Comparison of ENCODE assay signal across 1 cellular context in genomic region chr1:109984190-109984455, GRCh38.
TF ChIP-seq lines count a peak whose summit lies in the region.

No MANE protein-coding gene starts in this region.

TF ChIP-seq in K562, 482 proteins besides CTCF, POLR2A, EP300 and RAD21 (continued from another document and continues in another):
- TF ChIP-seq CHD4 (IDR thresholded peaks at IDR 0.05; ENCODE audit: insufficient read depth, insufficient replicate concordance, low read depth, low read length, poor library complexity, severe bottlenecking) = no peak
- TF ChIP-seq ZNF699 (CRISPR knock-in tag; IDR thresholded peaks at IDR 0.05; ENCODE audit: insufficient replicate concordance) = no peak
- TF ChIP-seq ATF4 (CRISPR knock-in tag; IDR thresholded peaks at IDR 0.05) = no peak
- no peak for TF ChIP-seq PHF20 (IDR thresholded peaks at IDR 0.05; ENCODE audit: partially characterized antibody)
- no peak for TF ChIP-seq HDAC3 (IDR thresholded peaks at IDR 0.05; ENCODE audit: borderline replicate concordance, partially characterized antibody)
- TF ChIP-seq, protein P1, sequence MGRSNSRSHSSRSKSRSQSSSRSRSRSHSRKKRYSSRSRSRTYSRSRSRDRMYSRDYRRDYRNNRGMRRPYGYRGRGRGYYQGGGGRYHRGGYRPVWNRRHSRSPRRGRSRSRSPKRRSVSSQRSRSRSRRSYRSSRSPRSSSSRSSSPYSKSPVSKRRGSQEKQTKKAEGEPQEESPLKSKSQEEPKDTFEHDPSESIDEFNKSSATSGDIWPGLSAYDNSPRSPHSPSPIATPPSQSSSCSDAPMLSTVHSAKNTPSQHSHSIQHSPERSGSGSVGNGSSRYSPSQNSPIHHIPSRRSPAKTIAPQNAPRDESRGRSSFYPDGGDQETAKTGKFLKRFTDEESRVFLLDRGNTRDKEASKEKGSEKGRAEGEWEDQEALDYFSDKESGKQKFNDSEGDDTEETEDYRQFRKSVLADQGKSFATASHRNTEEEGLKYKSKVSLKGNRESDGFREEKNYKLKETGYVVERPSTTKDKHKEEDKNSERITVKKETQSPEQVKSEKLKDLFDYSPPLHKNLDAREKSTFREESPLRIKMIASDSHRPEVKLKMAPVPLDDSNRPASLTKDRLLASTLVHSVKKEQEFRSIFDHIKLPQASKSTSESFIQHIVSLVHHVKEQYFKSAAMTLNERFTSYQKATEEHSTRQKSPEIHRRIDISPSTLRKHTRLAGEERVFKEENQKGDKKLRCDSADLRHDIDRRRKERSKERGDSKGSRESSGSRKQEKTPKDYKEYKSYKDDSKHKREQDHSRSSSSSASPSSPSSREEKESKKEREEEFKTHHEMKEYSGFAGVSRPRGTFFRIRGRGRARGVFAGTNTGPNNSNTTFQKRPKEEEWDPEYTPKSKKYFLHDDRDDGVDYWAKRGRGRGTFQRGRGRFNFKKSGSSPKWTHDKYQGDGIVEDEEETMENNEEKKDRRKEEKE (IDR thresholded peaks at IDR 0.05; ENCODE audit: borderline replicate concordance in 1 of 2, control insufficient read depth in 1 of 2, low read depth in 2 of 2, low read length in 1 of 2) = no peak
- no peak for TF ChIP-seq MCM5 (IDR thresholded peaks at IDR 0.05; ENCODE audit: low read depth)
- TF ChIP-seq, protein P2, sequence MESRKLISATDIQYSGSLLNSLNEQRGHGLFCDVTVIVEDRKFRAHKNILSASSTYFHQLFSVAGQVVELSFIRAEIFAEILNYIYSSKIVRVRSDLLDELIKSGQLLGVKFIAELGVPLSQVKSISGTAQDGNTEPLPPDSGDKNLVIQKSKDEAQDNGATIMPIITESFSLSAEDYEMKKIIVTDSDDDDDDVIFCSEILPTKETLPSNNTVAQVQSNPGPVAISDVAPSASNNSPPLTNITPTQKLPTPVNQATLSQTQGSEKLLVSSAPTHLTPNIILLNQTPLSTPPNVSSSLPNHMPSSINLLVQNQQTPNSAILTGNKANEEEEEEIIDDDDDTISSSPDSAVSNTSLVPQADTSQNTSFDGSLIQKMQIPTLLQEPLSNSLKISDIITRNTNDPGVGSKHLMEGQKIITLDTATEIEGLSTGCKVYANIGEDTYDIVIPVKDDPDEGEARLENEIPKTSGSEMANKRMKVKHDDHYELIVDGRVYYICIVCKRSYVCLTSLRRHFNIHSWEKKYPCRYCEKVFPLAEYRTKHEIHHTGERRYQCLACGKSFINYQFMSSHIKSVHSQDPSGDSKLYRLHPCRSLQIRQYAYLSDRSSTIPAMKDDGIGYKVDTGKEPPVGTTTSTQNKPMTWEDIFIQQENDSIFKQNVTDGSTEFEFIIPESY (CRISPR knock-in tag; IDR thresholded peaks at IDR 0.05) = no peak
- no peak for TF ChIP-seq NFIC (IDR thresholded peaks at IDR 0.05)
- TF ChIP-seq RFX5 (IDR thresholded peaks at IDR 0.05; ENCODE audit: low read depth, low read length) = no peak
- no peak for TF ChIP-seq TAF1 (IDR thresholded peaks at IDR 0.05; ENCODE audit: control insufficient read depth, extremely low read depth, insufficient read depth, low read length, severe bottlenecking)
- no peak for TF ChIP-seq SIN3B (IDR thresholded peaks at IDR 0.05; ENCODE audit: low read depth)
- no peak for TF ChIP-seq CBX8 (IDR thresholded peaks at IDR 0.05; ENCODE audit: borderline replicate concordance, extremely low read depth, low read depth, low read length, poor library complexity, severe bottlenecking)
- TF ChIP-seq SMAD1 (IDR thresholded peaks at IDR 0.05; ENCODE audit: low read depth, low read length, partially characterized antibody) = no peak
- TF ChIP-seq JUN (IDR thresholded peaks at IDR 0.05; ENCODE audit: borderline replicate concordance, low read depth, low read length) = no peak
- peak; percentile 47; the same call in 1 of the 2 replicates for TF ChIP-seq JUN (CRISPR knock-in tag; IDR thresholded peaks at IDR 0.05; ENCODE audit: borderline replicate concordance)
- 0 out of 2 replicates have a peak, but pooled peaks have one; percentile 61 for TF ChIP-seq RUNX1 (IDR thresholded peaks at IDR 0.05; ENCODE audit: low read depth)
- no peak for TF ChIP-seq RCOR1 (IDR thresholded peaks at IDR 0.05; ENCODE audit: borderline replicate concordance in 1 of 2, low read depth in 2 of 2, low read length in 2 of 2)
- TF ChIP-seq CBFB (CRISPR knock-in tag; IDR thresholded peaks at IDR 0.05) = no peak
- TF ChIP-seq ZNF146 (CRISPR knock-in tag; IDR thresholded peaks at IDR 0.05; ENCODE audit: unreplicated experiment) = no peak
- no peak for TF ChIP-seq MLLT1 (IDR thresholded peaks at IDR 0.05)
- TF ChIP-seq, protein P3, sequence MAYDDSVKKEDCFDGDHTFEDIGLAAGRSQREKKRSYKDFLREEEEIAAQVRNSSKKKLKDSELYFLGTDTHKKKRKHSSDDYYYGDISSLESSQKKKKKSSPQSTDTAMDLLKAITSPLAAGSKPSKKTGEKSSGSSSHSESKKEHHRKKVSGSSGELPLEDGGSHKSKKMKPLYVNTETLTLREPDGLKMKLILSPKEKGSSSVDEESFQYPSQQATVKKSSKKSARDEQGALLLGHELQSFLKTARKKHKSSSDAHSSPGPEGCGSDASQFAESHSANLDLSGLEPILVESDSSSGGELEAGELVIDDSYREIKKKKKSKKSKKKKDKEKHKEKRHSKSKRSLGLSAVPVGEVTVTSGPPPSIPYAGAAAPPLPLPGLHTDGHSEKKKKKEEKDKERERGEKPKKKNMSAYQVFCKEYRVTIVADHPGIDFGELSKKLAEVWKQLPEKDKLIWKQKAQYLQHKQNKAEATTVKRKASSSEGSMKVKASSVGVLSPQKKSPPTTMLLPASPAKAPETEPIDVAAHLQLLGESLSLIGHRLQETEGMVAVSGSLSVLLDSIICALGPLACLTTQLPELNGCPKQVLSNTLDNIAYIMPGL (CRISPR knock-in tag; IDR thresholded peaks at IDR 0.05) = no peak
- TF ChIP-seq HOXB6 (CRISPR knock-in tag; IDR thresholded peaks at IDR 0.05; ENCODE audit: borderline replicate concordance) = no peak
- no peak for TF ChIP-seq ESRRB (CRISPR knock-in tag; IDR thresholded peaks at IDR 0.05; ENCODE audit: borderline replicate concordance)
- no peak for TF ChIP-seq ZNF586 (CRISPR knock-in tag; conservative IDR thresholded peaks at IDR 0.05)
- TF ChIP-seq FOXP4 (CRISPR knock-in tag; IDR thresholded peaks at IDR 0.05; ENCODE audit: borderline replicate concordance) = no peak
- no peak for TF ChIP-seq CEBPZ (IDR thresholded peaks at IDR 0.05; ENCODE audit: borderline replicate concordance, low read depth, low read length)
- TF ChIP-seq STAT6 (CRISPR knock-in tag; IDR thresholded peaks at IDR 0.05) = peak; percentile 57; the same call in 1 of the 2 replicates
- no peak for TF ChIP-seq BRD9 (IDR thresholded peaks at IDR 0.05; ENCODE audit: low read depth, partially characterized antibody)
- TF ChIP-seq MEIS2 (IDR thresholded peaks at IDR 0.05; ENCODE audit: partially characterized antibody) = no peak
- no peak for TF ChIP-seq ZFP36 (IDR thresholded peaks at IDR 0.05; ENCODE audit: low read depth, low read length, partially characterized antibody)
- peak in 1 of 2 experiments; percentile 52; a peak in 1 of 4 replicates for TF ChIP-seq FOXA3 (CRISPR knock-in tag; conservative IDR thresholded peaks at IDR 0.05 in 1 of 2, IDR thresholded peaks at IDR 0.05 in 1 of 2)
- TF ChIP-seq ZNF764 (CRISPR knock-in tag; IDR thresholded peaks at IDR 0.05; ENCODE audit: low read depth) = 0 out of 2 replicates have a peak, but pooled peaks have one; percentile 21
- no peak for TF ChIP-seq AFF1 (IDR thresholded peaks at IDR 0.05; ENCODE audit: low read depth in 1 of 2, partially characterized antibody in 2 of 2)
- TF ChIP-seq GTF2E2 (tag; IDR thresholded peaks at IDR 0.05) = no peak; the same call in 1 of the 2 replicates
